ENCODE assay signal across 16 cellular contexts in genomic region chr12:121964813-121965643, GRCh38. TPM values are rescaled to one million over a fixed set of nuclear protein-coding genes. Genes with fewer than 3 reads are reported as not detected.
DNase-seq lines count a peak whose midpoint lies in the region; FAIRE-seq lines count a peak whose summit lies in the region.
"Had no signal": no experiment of that assay in that cellular context is flagged by ENCODE, and none has a peak within 500 bp of the region (broad histone marks: within the 10 kb centered on the region; RNA-seq: fewer than 3 reads in every experiment).

No MANE protein-coding gene starts in this region.

- FAIRE-seq in GM19239 (lab: Jason Lieb, UNC): no peak
- FAIRE-seq: GM12878, kidney had no signal

- peak; percentile 64 for DNase-seq in Daoy (ENCODE audit: low read depth)
- peak; percentile 77 for DNase-seq in M059J (ENCODE audit: low read depth)
- peak; percentile 27 for DNase-seq in dermis blood vessel endothelial cell
- DNase-seq in renal cortical epithelial cell (ENCODE audit: low read depth): peak; percentile 19
- DNase-seq in NCI-H2081 treated with DMSO at 0.1 percent for 48 hours (lab: John Stamatoyannopoulos, UW): no peak
- no peak for DNase-seq in GM19238 (ENCODE audit: insufficient read length, low spot score)
- DNase-seq in GM19239 (ENCODE audit: insufficient read length, low spot score): no peak
- DNase-seq: activated CD4-positive, alpha-beta memory T cell treated with anti-CD3 and anti-CD28 coated beads, Interleukin-2, amount 10 ng/mL, durations not matched to agents 7 days and 5 days; cerebellar nuclear complex; H7; kidney; naive thymus-derived CD4-positive, alpha-beta T cell; NCI-H187 treated with DMSO at 0.1 percent for 48 hours; OCI-M1; right cardiac atrium had no signal

RNA-seq across cellular contexts. Expression of gene CFAP251, which starts 46.6 kb away (rescaled TPM):
- total RNA-seq in Daoy (2014; rRNA removed; shearing (Covaris generic)): 3.0 and 4.2 TPM in 2 replicates
- 1.1 and 1.2 TPM in 2 replicates for total RNA-seq in M059J (2014; rRNA removed; shearing (Covaris generic))
- total RNA-seq in dermis blood vessel endothelial cell (0.56 and 2.9 TPM in 2 replicates), renal cortical epithelial cell (2.4 and 16.5 TPM in 2 replicates)

RNA-seq across cellular contexts. Expression of gene BCL7A, which starts 56.7 kb away (rescaled TPM):
- 7.1 and 9.4 TPM in 2 replicates for total RNA-seq in Daoy (2014; rRNA removed; shearing (Covaris generic))
- total RNA-seq in M059J (2014; rRNA removed; shearing (Covaris generic)): 3.9 and 4.0 TPM in 2 replicates
- total RNA-seq in dermis blood vessel endothelial cell (4.6 and 6.8 TPM in 2 replicates), renal cortical epithelial cell (9.7 and 24.8 TPM in 2 replicates)

Comparison
In these comparisons a context has a peak if more than half of its experiments do, and no peak if none do; other contexts are left out.
1. DNase-seq: peak in Daoy (single experiment), M059J (single experiment), dermis blood vessel endothelial cell (single experiment) and renal cortical epithelial cell (single experiment); none in NCI-H2081 treated with DMSO at 0.1 percent for 48 hours (single experiment), GM19238 (single experiment) and GM19239 (single experiment).